In genomic region chr11:1070594-1071462, GRCh38 we compare ENCODE assay signal across 22 cellular contexts. TPM values are rescaled to one million over a fixed set of nuclear protein-coding genes. Genes with fewer than 3 reads are reported as not detected.
DNase-seq lines count a peak whose midpoint lies in the region; ATAC-seq and TF ChIP-seq lines count a peak whose summit lies in the region.
"Had no signal": no experiment of that assay in that cellular context is flagged by ENCODE, and none has a peak within 500 bp of the region (broad histone marks: within the 10 kb centered on the region; RNA-seq: fewer than 3 reads in every experiment).

No MANE protein-coding gene starts in this region.

- no peaks in the 10 kb centered on the region for H3K79me2 ChIP-seq in osteoblast (ENCODE audit: insufficient read depth, low read length)

- no peaks in the 10 kb centered on the region for H4K20me1 ChIP-seq in osteoblast (ENCODE audit: insufficient read depth, low read length)

- no peaks in the 10 kb centered on the region for H3K36me3 Mint-ChIP-seq in activated naive CD8-positive, alpha-beta T cell treated with anti-CD3 and anti-CD28 coated beads, Interleukin-2, amount 10 ng/mL, durations not matched to agents 7 days and 5 days
- H3K36me3 Mint-ChIP-seq in activated naive CD8-positive, alpha-beta T cell treated with anti-CD3 and anti-CD28 coated beads for 36 hours: no peaks in the 10 kb centered on the region
- H3K36me3 Mint-ChIP-seq in CD14-positive monocyte (no peaks in the 10 kb centered on the region), WTC11 (no peaks in the 10 kb centered on the region)
- H3K36me3 Mint-ChIP-seq: CD4-positive, CD25-positive, alpha-beta regulatory T cell had no signal

- H3K27me3 Mint-ChIP-seq in activated naive CD8-positive, alpha-beta T cell treated with anti-CD3 and anti-CD28 coated beads, Interleukin-2, amount 10 ng/mL, durations not matched to agents 7 days and 5 days: peaks cover 3% of the 10 kb centered on the region
- H3K27me3 Mint-ChIP-seq in activated naive CD8-positive, alpha-beta T cell treated with anti-CD3 and anti-CD28 coated beads for 36 hours: peaks cover 8% of the 10 kb centered on the region
- H3K27me3 Mint-ChIP-seq in CD14-positive monocyte (ENCODE audit: low read depth in 3 of 3) (peaks cover 2 to 13% (median 6%) of the 10 kb centered on the region in 3 donors), WTC11 (ENCODE audit: low read depth) (no peaks in the 10 kb centered on the region; the same call in 1 of the 2 replicates)

- no peaks in the 10 kb centered on the region for H3K36me3 ChIP-seq in osteoblast (ENCODE audit: insufficient read depth, low read length)
- H3K36me3 ChIP-seq: BE2C, MG63 had no signal

- H3K9me3 Mint-ChIP-seq in activated naive CD8-positive, alpha-beta T cell treated with anti-CD3 and anti-CD28 coated beads, Interleukin-2, amount 10 ng/mL, durations not matched to agents 7 days and 5 days: no peaks in the 10 kb centered on the region
- H3K9me3 Mint-ChIP-seq in activated naive CD8-positive, alpha-beta T cell treated with anti-CD3 and anti-CD28 coated beads for 36 hours: no peaks in the 10 kb centered on the region
- no peaks in the 10 kb centered on the region for H3K9me3 Mint-ChIP-seq in CD14-positive monocyte
- peaks cover 3% of the 10 kb centered on the region; the same call in 1 of the 2 replicates for H3K9me3 Mint-ChIP-seq in WTC11
- H3K9me3 Mint-ChIP-seq: CD4-positive, CD25-positive, alpha-beta regulatory T cell had no signal

- no peak overlapping the region for H3K27ac ChIP-seq in osteoblast (ENCODE audit: low read depth, low read length)

- no peak overlapping the region for H3K27ac Mint-ChIP-seq in activated naive CD8-positive, alpha-beta T cell treated with anti-CD3 and anti-CD28 coated beads, Interleukin-2, amount 10 ng/mL, durations not matched to agents 7 days and 5 days
- no peak overlapping the region for H3K27ac Mint-ChIP-seq in activated naive CD8-positive, alpha-beta T cell treated with anti-CD3 and anti-CD28 coated beads for 36 hours
- H3K27ac Mint-ChIP-seq in CD14-positive monocyte (no peak overlapping the region), WTC11 (no peak overlapping the region)
- H3K27ac Mint-ChIP-seq: CD4-positive, CD25-positive, alpha-beta regulatory T cell had no signal

- ATAC-seq in activated naive CD8-positive, alpha-beta T cell treated with anti-CD3 and anti-CD28 coated beads, Interleukin-2, amount 10 ng/mL, durations not matched to agents 7 days and 5 days (ENCODE audit: low read depth): no peak
- ATAC-seq in WTC11 (no peak), GM21390 (IDR thresholded peaks at IDR 0.05; ENCODE audit: unreplicated experiment) (no peak), HG03159 (IDR thresholded peaks at IDR 0.05; ENCODE audit: unreplicated experiment) (no peak)
- ATAC-seq: HepG2, K562 had no signal

- H3K4me1 ChIP-seq in osteoblast (ENCODE audit: insufficient read depth, low read length): peaks cover 3% of the 10 kb centered on the region
- H3K4me1 ChIP-seq: BE2C had no signal

- no peak overlapping the region for H3K4me3 ChIP-seq in osteoblast (ENCODE audit: insufficient read depth, low read length)
- H3K4me3 ChIP-seq: K562, MG63 had no signal

- no peaks in the 10 kb centered on the region for H3K9me3 ChIP-seq in osteoblast (ENCODE audit: low read depth, low read length)
- H3K9me3 ChIP-seq: BE2C, MG63 had no signal

- TF ChIP-seq CTCF in CD14-positive monocyte (IDR thresholded peaks at IDR 0.05): no peak
- no peak for TF ChIP-seq CTCF in WTC11 (IDR thresholded peaks at IDR 0.05)
- no peak for TF ChIP-seq CTCF in osteoblast (IDR thresholded peaks at IDR 0.05; ENCODE audit: extremely low read depth, low read depth, low read length)

- no peaks in the 10 kb centered on the region for H3K4me1 Mint-ChIP-seq in activated naive CD8-positive, alpha-beta T cell treated with anti-CD3 and anti-CD28 coated beads, Interleukin-2, amount 10 ng/mL, durations not matched to agents 7 days and 5 days
- H3K4me1 Mint-ChIP-seq in activated naive CD8-positive, alpha-beta T cell treated with anti-CD3 and anti-CD28 coated beads for 36 hours: no peaks in the 10 kb centered on the region
- H3K4me1 Mint-ChIP-seq in CD14-positive monocyte: peaks cover 6% of the 10 kb centered on the region
- H3K4me1 Mint-ChIP-seq in WTC11: no peaks in the 10 kb centered on the region
- H3K4me1 Mint-ChIP-seq: CD4-positive, CD25-positive, alpha-beta regulatory T cell had no signal

- peaks cover 20% of the 10 kb centered on the region for H3K27me3 ChIP-seq in osteoblast (ENCODE audit: insufficient read depth, low read length)
- H3K27me3 ChIP-seq: BE2C had no signal

- H2AFZ ChIP-seq in osteoblast (ENCODE audit: low read length): no peak overlapping the region

- CTCF ChIA-PET in WTC11 (lab: Charles Lee): no interaction called here

- peak; percentile 21 for DNase-seq in activated naive CD8-positive, alpha-beta T cell treated with anti-CD3 and anti-CD28 coated beads, Interleukin-2, amount 10 ng/mL, durations not matched to agents 7 days and 5 days
- no peak for DNase-seq in activated naive CD8-positive, alpha-beta T cell treated with anti-CD3 and anti-CD28 coated beads for 36 hours
- peak; percentile 29 for DNase-seq in CD14-positive monocyte (ENCODE audit: low spot score)
- DNase-seq in WTC11 (ENCODE audit: low spot score): peak; percentile 7
- DNase-seq in osteoblast (ENCODE audit: insufficient read length, low spot score, missing footprints): peak; percentile 89
- DNase-seq in T-helper 2 cell: no peak
- DNase-seq: BE2C; CD4-positive, CD25-positive, alpha-beta regulatory T cell; DMS79; MG63; NCI-H1417 treated with DMSO at 0.1 percent for 48 hours; NCI-H187; NCI-H446; NCI-H526; OCI-M1; SHP77 treated with DMSO at 0.1 percent for 48 hours had no signal

- POLR2A ChIA-PET in activated naive CD8-positive, alpha-beta T cell treated with anti-CD3 and anti-CD28 coated beads, Interleukin-2, amount 10 ng/mL, durations not matched to agents 7 days and 5 days (lab: Charles Lee): no interaction called here
- POLR2A ChIA-PET in WTC11 (lab: Charles Lee): no interaction called here

- H3K4me2 ChIP-seq in osteoblast (ENCODE audit: insufficient read depth, low read length): no peak overlapping the region

- no peak overlapping the region for H3K4me3 Mint-ChIP-seq in activated naive CD8-positive, alpha-beta T cell treated with anti-CD3 and anti-CD28 coated beads, Interleukin-2, amount 10 ng/mL, durations not matched to agents 7 days and 5 days
- H3K4me3 Mint-ChIP-seq in activated naive CD8-positive, alpha-beta T cell treated with anti-CD3 and anti-CD28 coated beads for 36 hours: no peak overlapping the region
- H3K4me3 Mint-ChIP-seq in CD14-positive monocyte: no peak overlapping the region
- no peak overlapping the region for H3K4me3 Mint-ChIP-seq in WTC11
- H3K4me3 Mint-ChIP-seq: CD4-positive, CD25-positive, alpha-beta regulatory T cell had no signal

- intact Hi-C loops in CD14-positive monocyte (cut with micrococcal nuclease): no loop called here

TF ChIP-seq in WTC11, 78 proteins besides CTCF, POLR2A, EP300 and RAD21 (continues in another document):
- TF ChIP-seq ZBTB43 (CRISPR knock-in tag; IDR thresholded peaks at IDR 0.05) (no peak), ZNF396 (CRISPR knock-in tag; IDR thresholded peaks at IDR 0.05; ENCODE audit: borderline replicate concordance) (no peak), ZNF121 (CRISPR knock-in tag; IDR thresholded peaks at IDR 0.05) (no peak)

RNA-seq across cellular contexts. Expression of gene MUC2, which starts 3.8 kb away (rescaled TPM):
- not detected for total RNA-seq in activated naive CD8-positive, alpha-beta T cell treated with anti-CD3 and anti-CD28 coated beads, Interleukin-2, amount 10 ng/mL, durations not matched to agents 7 days and 5 days
- total RNA-seq in activated naive CD8-positive, alpha-beta T cell treated with anti-CD3 and anti-CD28 coated beads for 36 hours: not detected
- polyA plus RNA-seq in CD14-positive monocyte: not detected
- total RNA-seq in WTC11 (2021): 0.07 to 0.60 TPM (median 0.22 TPM) in 3 replicates
- not detected in 2 replicates for total RNA-seq in osteoblast
- total RNA-seq: A673; CD4-positive, CD25-positive, alpha-beta regulatory T cell; HepG2; LHCN-M2 had no signal
- polyA plus RNA-seq: CD4-positive, CD25-positive, alpha-beta regulatory T cell; HepG2 had no signal

RNA-seq across cellular contexts. Expression of gene MUC6, which starts 34.3 kb away (rescaled TPM):
- total RNA-seq in activated naive CD8-positive, alpha-beta T cell treated with anti-CD3 and anti-CD28 coated beads, Interleukin-2, amount 10 ng/mL, durations not matched to agents 7 days and 5 days: not detected
- total RNA-seq in activated naive CD8-positive, alpha-beta T cell treated with anti-CD3 and anti-CD28 coated beads for 36 hours: not detected
- not detected for polyA plus RNA-seq in CD14-positive monocyte
- total RNA-seq in WTC11 (2021) (0.05 to 0.13 TPM (median 0.07 TPM) in 3 replicates), osteoblast (not detected in 2 replicates)
- total RNA-seq: A673; CD4-positive, CD25-positive, alpha-beta regulatory T cell; HepG2; K562; LHCN-M2 had no signal
- polyA plus RNA-seq: HepG2, K562 had no signal

Comparison
In these comparisons a context has a peak if more than half of its experiments do, and no peak if none do; other contexts are left out.
1. DNase-seq: peak in activated naive CD8-positive, alpha-beta T cell treated with anti-CD3 and anti-CD28 coated beads, Interleukin-2, amount 10 ng/mL, durations not matched to agents 7 days and 5 days (single experiment), CD14-positive monocyte (single experiment), WTC11 (single experiment) and osteoblast (single experiment); none in activated naive CD8-positive, alpha-beta T cell treated with anti-CD3 and anti-CD28 coated beads for 36 hours (single experiment) and T-helper 2 cell (0 of 5).